27 cellular contexts compared by ENCODE assay signal in genomic region chr2:42229949-42230348, GRCh38.
"Had no signal": no experiment of that assay in that cellular context is flagged by ENCODE, and none has a peak within 500 bp of the region (broad histone marks: within the 10 kb centered on the region; RNA-seq: fewer than 3 reads in every experiment).

No MANE protein-coding gene starts in this region.

- H3K9me3 ChIP-seq: SJCRH30, SK-N-SH had no signal

- H3K36me3 Mint-ChIP-seq: activated CD8-positive, alpha-beta memory T cell treated with anti-CD3 and anti-CD28 coated beads, Interleukin-2, amount 10 ng/mL, durations not matched to agents 7 days and 5 days; activated naive CD8-positive, alpha-beta T cell treated with anti-CD3 and anti-CD28 coated beads for 36 hours had no signal

- DNase-seq: activated B cell treated with CpG ODN at 0.5 μM for 24 hours; activated CD4-positive, alpha-beta T cell treated with anti-CD3 and anti-CD28 coated beads for 1 hour; activated CD4-positive, alpha-beta T cell treated with anti-CD3 and anti-CD28 coated beads, Interleukin-2, amount 10 ng/mL, durations not matched to agents 24 days and 14 days; activated CD4-positive, alpha-beta T cell treated with anti-CD3 and anti-CD28 coated beads, Interleukin-2, amount 50 U/mL, for 48 hours; activated CD8-positive, alpha-beta memory T cell treated with anti-CD3 and anti-CD28 coated beads, Interleukin-2, amount 10 ng/mL, durations not matched to agents 7 days and 5 days; activated effector memory CD4-positive, alpha-beta T cell treated with anti-CD3 and anti-CD28 coated beads, Interleukin-2, amount 50 U/mL, for 16 hours; activated naive CD4-positive, alpha-beta T cell treated with Interleukin-2 at 50 U/mL for 16 hours; activated naive CD8-positive, alpha-beta T cell treated with anti-CD3 and anti-CD28 coated beads for 36 hours; activated T-cell treated with anti-CD3 and anti-CD28 coated beads, Interleukin-2, amount 50 U/mL, for 24 hours; brain microvascular endothelial cell; cerebellar nuclear complex; Kasumi-1; KBM-7; NCI-H1048; NCI-H146; NCI-H1930; NCI-H2171; NCI-H2227 treated with DMSO at 0.1 percent for 48 hours; NCI-H446 treated with DMSO at 0.1 percent for 48 hours; NCI-H526; NCI-H774; RPMI8226; SJCRH30; SK-N-SH had no signal

- H3K27ac ChIP-seq: brain microvascular endothelial cell, SJCRH30 had no signal

- ATAC-seq: activated CD8-positive, alpha-beta memory T cell treated with anti-CD3 and anti-CD28 coated beads, Interleukin-2, amount 10 ng/mL, durations not matched to agents 7 days and 5 days; Right ventricle myocardium inferior had no signal

- H3K27me3 Mint-ChIP-seq: activated B cell treated with CpG ODN at 0.5 μM for 24 hours; activated CD4-positive, alpha-beta T cell treated with anti-CD3 and anti-CD28 coated beads, Interleukin-2, amount 10 ng/mL, durations not matched to agents 24 days and 14 days; activated CD8-positive, alpha-beta memory T cell treated with anti-CD3 and anti-CD28 coated beads, Interleukin-2, amount 10 ng/mL, durations not matched to agents 7 days and 5 days; activated naive CD8-positive, alpha-beta T cell treated with anti-CD3 and anti-CD28 coated beads for 36 hours; activated T-cell treated with anti-CD3 and anti-CD28 coated beads, Interleukin-2, amount 50 U/mL, for 24 hours had no signal

- H3K36me3 ChIP-seq: brain microvascular endothelial cell, cardiac muscle cell, SJCRH30 had no signal

- H3K4me3 ChIP-seq: cardiac muscle cell, SJCRH30 had no signal

- H3K4me3 Mint-ChIP-seq: activated B cell treated with CpG ODN at 0.5 μM for 24 hours; activated CD4-positive, alpha-beta T cell treated with anti-CD3 and anti-CD28 coated beads, Interleukin-2, amount 10 ng/mL, durations not matched to agents 24 days and 14 days; activated CD8-positive, alpha-beta memory T cell treated with anti-CD3 and anti-CD28 coated beads, Interleukin-2, amount 10 ng/mL, durations not matched to agents 7 days and 5 days; activated naive CD8-positive, alpha-beta T cell treated with anti-CD3 and anti-CD28 coated beads for 36 hours; activated T-cell treated with anti-CD3 and anti-CD28 coated beads, Interleukin-2, amount 50 U/mL, for 24 hours; activated T-helper 1 cell treated with anti-CD3 and anti-CD28 coated beads, Interleukin-12 subunit alpha, Interleukin-12 subunit beta, Interleukin-2, Interleukin-4 antibody, amounts not matched to agents 30 ng/mL and 10 ng/mL and 1 ng/mL, durations not matched to agents 14 hours and 24 hours and 36 hours had no signal

- H3K9me3 Mint-ChIP-seq: activated B cell treated with CpG ODN at 0.5 μM for 24 hours; activated CD4-positive, alpha-beta T cell treated with anti-CD3 and anti-CD28 coated beads, Interleukin-2, amount 10 ng/mL, durations not matched to agents 24 days and 14 days; activated naive CD8-positive, alpha-beta T cell treated with anti-CD3 and anti-CD28 coated beads for 36 hours; activated T-cell treated with anti-CD3 and anti-CD28 coated beads, Interleukin-2, amount 50 U/mL, for 24 hours; activated T-helper 1 cell treated with anti-CD3 and anti-CD28 coated beads, Interleukin-12 subunit alpha, Interleukin-12 subunit beta, Interleukin-2, Interleukin-4 antibody, amounts not matched to agents 30 ng/mL and 10 ng/mL and 1 ng/mL, durations not matched to agents 14 hours and 24 hours and 36 hours had no signal

- H3K27ac Mint-ChIP-seq: activated B cell treated with CpG ODN at 0.5 μM for 24 hours; activated CD4-positive, alpha-beta T cell treated with anti-CD3 and anti-CD28 coated beads, Interleukin-2, amount 10 ng/mL, durations not matched to agents 24 days and 14 days; activated CD8-positive, alpha-beta memory T cell treated with anti-CD3 and anti-CD28 coated beads, Interleukin-2, amount 10 ng/mL, durations not matched to agents 7 days and 5 days; activated naive CD8-positive, alpha-beta T cell treated with anti-CD3 and anti-CD28 coated beads for 36 hours; activated T-cell treated with anti-CD3 and anti-CD28 coated beads, Interleukin-2, amount 50 U/mL, for 24 hours; activated T-helper 1 cell treated with anti-CD3 and anti-CD28 coated beads, Interleukin-12 subunit alpha, Interleukin-12 subunit beta, Interleukin-2, Interleukin-4 antibody, amounts not matched to agents 30 ng/mL and 10 ng/mL and 1 ng/mL, durations not matched to agents 14 hours and 24 hours and 36 hours had no signal

- H3K27me3 ChIP-seq: brain microvascular endothelial cell, cardiac muscle cell, SJCRH30 had no signal
